ENCODE assay signal across 2 cellular contexts in genomic region chr14:102229071-102229738, GRCh38.
TF ChIP-seq lines count a peak whose summit lies in the region.

No MANE protein-coding gene starts in this region.

TF ChIP-seq in HepG2, 621 proteins besides CTCF, POLR2A, EP300 and RAD21 (continued from another document):
- peak; percentile 40 for TF ChIP-seq AGO2 (optimal IDR thresholded peaks at IDR 0.05; ENCODE audit: low read depth, low read length)

TF ChIP-seq in IMR-90, 13 proteins besides CTCF, POLR2A, EP300 and RAD21:
- TF ChIP-seq NFE2L2 (IDR thresholded peaks at IDR 0.05; ENCODE audit: low read depth, low read length) (no peak), SMC3 (IDR thresholded peaks at IDR 0.05; ENCODE audit: low read depth, low read length) (no peak), RFX5 (IDR thresholded peaks at IDR 0.05; ENCODE audit: low read depth, low read length) (no peak), MAFK (IDR thresholded peaks at IDR 0.05; ENCODE audit: low read depth, low read length) (no peak), MXI1 (IDR thresholded peaks at IDR 0.05; ENCODE audit: borderline replicate concordance, low read depth, low read length) (no peak), RCOR1 (IDR thresholded peaks at IDR 0.05; ENCODE audit: insufficient replicate concordance, low read length) (no peak), MAZ (IDR thresholded peaks at IDR 0.05; ENCODE audit: borderline replicate concordance, low read depth, low read length) (no peak), BHLHE40 (IDR thresholded peaks at IDR 0.05; ENCODE audit: low read depth, low read length) (no peak)
- TF ChIP-seq, protein P1, sequence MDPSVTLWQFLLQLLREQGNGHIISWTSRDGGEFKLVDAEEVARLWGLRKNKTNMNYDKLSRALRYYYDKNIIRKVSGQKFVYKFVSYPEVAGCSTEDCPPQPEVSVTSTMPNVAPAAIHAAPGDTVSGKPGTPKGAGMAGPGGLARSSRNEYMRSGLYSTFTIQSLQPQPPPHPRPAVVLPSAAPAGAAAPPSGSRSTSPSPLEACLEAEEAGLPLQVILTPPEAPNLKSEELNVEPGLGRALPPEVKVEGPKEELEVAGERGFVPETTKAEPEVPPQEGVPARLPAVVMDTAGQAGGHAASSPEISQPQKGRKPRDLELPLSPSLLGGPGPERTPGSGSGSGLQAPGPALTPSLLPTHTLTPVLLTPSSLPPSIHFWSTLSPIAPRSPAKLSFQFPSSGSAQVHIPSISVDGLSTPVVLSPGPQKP (IDR thresholded peaks at IDR 0.05; ENCODE audit: borderline replicate concordance, low read depth, low read length): no peak
TF ChIP-seq in IMR-90: peak in this region for 0.
